Comparison of ENCODE assay signal across 1 cellular context in the genomic region with DNA sequence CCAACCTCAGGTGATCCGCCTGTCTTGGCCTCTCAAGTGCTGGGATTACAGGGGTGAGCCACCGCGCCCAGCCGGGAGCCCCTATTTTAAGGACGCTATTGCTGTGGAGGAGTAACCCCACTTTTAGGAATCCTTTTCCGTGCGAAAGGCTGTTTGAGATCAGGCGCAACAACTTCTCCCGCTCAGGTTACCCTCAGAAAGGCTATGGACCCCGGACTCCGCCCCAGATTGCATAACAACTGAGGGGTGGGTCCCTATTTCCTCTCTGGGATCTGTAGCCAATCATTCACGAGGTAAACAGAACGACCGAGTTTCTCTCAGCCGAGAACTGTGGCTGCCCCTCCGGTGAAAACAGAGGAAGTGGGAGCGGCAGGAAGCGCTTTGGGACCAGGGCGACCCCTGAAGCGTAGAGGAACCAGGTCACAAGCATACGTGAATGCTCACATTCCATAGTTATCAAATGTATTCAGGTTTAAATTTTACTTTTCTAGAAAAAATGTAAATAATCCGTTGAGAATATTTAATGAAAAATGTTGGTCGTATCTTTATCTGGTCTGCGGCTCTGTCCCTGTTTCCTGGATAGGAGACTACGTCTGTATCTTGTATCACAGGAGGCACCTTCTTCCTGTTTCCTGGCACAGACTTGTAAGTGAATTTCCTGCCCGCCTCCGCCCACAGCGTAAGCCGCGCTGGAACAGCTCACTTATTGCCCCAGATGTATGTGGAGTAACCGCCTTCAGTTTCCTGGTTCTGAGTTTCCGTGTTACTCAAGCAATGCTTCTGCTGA.
TF ChIP-seq lines count a peak whose summit lies in the region.

No MANE protein-coding gene starts in this region.

TF ChIP-seq in K562, 482 proteins besides CTCF, POLR2A, EP300 and RAD21 (continues in another document):
- no peak for TF ChIP-seq ZNF282 (CRISPR knock-in tag; IDR thresholded peaks at IDR 0.05)
- no peak for TF ChIP-seq MYBL2 (IDR thresholded peaks at IDR 0.05; ENCODE audit: low read depth)
- TF ChIP-seq MYBL2 (CRISPR knock-in tag; IDR thresholded peaks at IDR 0.05; ENCODE audit: borderline replicate concordance): no peak
- TF ChIP-seq ZFP30 (CRISPR knock-in tag; IDR thresholded peaks at IDR 0.05; ENCODE audit: borderline replicate concordance): no peak
- TF ChIP-seq, protein P1, sequence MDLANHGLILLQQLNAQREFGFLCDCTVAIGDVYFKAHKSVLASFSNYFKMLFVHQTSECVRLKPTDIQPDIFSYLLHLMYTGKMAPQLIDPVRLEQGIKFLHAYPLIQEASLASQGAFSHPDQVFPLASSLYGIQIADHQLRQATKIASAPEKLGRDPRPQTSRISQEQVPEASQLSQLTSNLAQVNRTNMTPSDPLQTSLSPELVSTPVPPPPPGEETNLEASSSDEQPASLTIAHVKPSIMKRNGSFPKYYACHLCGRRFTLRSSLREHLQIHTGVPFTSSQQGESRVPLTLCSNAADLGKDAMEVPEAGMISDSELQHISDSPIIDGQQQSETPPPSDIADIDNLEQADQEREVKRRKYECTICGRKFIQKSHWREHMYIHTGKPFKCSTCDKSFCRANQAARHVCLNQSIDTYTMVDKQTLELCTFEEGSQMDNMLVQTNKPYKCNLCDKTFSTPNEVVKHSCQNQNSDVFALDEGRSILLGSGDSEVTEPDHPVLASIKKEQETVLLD (IDR thresholded peaks at IDR 0.05): no peak
- TF ChIP-seq SRSF3 (IDR thresholded peaks at IDR 0.05; ENCODE audit: insufficient read depth, low read length): no peak
- no peak for TF ChIP-seq ZNF3 (CRISPR knock-in tag; IDR thresholded peaks at IDR 0.05)
- TF ChIP-seq ZNF354B (CRISPR knock-in tag; IDR thresholded peaks at IDR 0.05): no peak
- TF ChIP-seq HLTF (IDR thresholded peaks at IDR 0.05): no peak
- TF ChIP-seq, protein P2, sequence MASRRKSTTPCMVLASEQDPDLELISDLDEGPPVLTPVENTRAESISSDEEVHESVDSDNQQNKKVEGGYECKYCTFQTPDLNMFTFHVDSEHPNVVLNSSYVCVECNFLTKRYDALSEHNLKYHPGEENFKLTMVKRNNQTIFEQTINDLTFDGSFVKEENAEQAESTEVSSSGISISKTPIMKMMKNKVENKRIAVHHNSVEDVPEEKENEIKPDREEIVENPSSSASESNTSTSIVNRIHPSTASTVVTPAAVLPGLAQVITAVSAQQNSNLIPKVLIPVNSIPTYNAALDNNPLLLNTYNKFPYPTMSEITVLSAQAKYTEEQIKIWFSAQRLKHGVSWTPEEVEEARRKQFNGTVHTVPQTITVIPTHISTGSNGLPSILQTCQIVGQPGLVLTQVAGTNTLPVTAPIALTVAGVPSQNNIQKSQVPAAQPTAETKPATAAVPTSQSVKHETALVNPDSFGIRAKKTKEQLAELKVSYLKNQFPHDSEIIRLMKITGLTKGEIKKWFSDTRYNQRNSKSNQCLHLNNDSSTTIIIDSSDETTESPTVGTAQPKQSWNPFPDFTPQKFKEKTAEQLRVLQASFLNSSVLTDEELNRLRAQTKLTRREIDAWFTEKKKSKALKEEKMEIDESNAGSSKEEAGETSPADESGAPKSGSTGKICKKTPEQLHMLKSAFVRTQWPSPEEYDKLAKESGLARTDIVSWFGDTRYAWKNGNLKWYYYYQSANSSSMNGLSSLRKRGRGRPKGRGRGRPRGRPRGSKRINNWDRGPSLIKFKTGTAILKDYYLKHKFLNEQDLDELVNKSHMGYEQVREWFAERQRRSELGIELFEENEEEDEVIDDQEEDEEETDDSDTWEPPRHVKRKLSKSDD (conservative IDR thresholded peaks at IDR 0.05; ENCODE audit: low read length): no peak; the same call in 1 of the 2 replicates
- no peak for TF ChIP-seq MTF1 (CRISPR knock-in tag; IDR thresholded peaks at IDR 0.05; ENCODE audit: borderline replicate concordance)
- TF ChIP-seq FOXP1 (CRISPR knock-in tag; IDR thresholded peaks at IDR 0.05): peak; percentile 86
- TF ChIP-seq ZNF780A (CRISPR knock-in tag; IDR thresholded peaks at IDR 0.05): no peak
- TF ChIP-seq, protein P3, sequence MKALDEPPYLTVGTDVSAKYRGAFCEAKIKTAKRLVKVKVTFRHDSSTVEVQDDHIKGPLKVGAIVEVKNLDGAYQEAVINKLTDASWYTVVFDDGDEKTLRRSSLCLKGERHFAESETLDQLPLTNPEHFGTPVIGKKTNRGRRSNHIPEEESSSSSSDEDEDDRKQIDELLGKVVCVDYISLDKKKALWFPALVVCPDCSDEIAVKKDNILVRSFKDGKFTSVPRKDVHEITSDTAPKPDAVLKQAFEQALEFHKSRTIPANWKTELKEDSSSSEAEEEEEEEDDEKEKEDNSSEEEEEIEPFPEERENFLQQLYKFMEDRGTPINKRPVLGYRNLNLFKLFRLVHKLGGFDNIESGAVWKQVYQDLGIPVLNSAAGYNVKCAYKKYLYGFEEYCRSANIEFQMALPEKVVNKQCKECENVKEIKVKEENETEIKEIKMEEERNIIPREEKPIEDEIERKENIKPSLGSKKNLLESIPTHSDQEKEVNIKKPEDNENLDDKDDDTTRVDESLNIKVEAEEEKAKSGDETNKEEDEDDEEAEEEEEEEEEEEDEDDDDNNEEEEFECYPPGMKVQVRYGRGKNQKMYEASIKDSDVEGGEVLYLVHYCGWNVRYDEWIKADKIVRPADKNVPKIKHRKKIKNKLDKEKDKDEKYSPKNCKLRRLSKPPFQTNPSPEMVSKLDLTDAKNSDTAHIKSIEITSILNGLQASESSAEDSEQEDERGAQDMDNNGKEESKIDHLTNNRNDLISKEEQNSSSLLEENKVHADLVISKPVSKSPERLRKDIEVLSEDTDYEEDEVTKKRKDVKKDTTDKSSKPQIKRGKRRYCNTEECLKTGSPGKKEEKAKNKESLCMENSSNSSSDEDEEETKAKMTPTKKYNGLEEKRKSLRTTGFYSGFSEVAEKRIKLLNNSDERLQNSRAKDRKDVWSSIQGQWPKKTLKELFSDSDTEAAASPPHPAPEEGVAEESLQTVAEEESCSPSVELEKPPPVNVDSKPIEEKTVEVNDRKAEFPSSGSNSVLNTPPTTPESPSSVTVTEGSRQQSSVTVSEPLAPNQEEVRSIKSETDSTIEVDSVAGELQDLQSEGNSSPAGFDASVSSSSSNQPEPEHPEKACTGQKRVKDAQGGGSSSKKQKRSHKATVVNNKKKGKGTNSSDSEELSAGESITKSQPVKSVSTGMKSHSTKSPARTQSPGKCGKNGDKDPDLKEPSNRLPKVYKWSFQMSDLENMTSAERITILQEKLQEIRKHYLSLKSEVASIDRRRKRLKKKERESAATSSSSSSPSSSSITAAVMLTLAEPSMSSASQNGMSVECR (CRISPR knock-in tag; IDR thresholded peaks at IDR 0.05): peak; percentile 83
- TF ChIP-seq KLF10 (CRISPR knock-in tag; IDR thresholded peaks at IDR 0.05): no peak
- no peak for TF ChIP-seq FOXA1 (IDR thresholded peaks at IDR 0.05; ENCODE audit: borderline replicate concordance)
- no peak for TF ChIP-seq ZNF830 (CRISPR knock-in tag; IDR thresholded peaks at IDR 0.05)
- TF ChIP-seq ZNF253 (CRISPR knock-in tag; conservative IDR thresholded peaks at IDR 0.05): no peak
- TF ChIP-seq RBM25 (IDR thresholded peaks at IDR 0.05; ENCODE audit: low read depth, low read length, severe bottlenecking): peak; percentile 19
- TF ChIP-seq NR2C2 (CRISPR knock-in tag; IDR thresholded peaks at IDR 0.05): no peak
- peak; percentile 80 for TF ChIP-seq NR2C2 (tag; IDR thresholded peaks at IDR 0.05)
- TF ChIP-seq ZNF146 (CRISPR knock-in tag; IDR thresholded peaks at IDR 0.05; ENCODE audit: unreplicated experiment): no peak
- TF ChIP-seq CSDE1 (IDR thresholded peaks at IDR 0.05): 0 out of 4 replicates have a peak, but pooled peaks of 1 of the 2 experiments have one; percentile 63
- no peak for TF ChIP-seq STAG1 (CRISPR knock-in tag; IDR thresholded peaks at IDR 0.05; ENCODE audit: borderline replicate concordance)
- TF ChIP-seq ETV1 (tag; conservative IDR thresholded peaks at IDR 0.05; ENCODE audit: low read depth): peak; percentile 96
- TF ChIP-seq GATAD2B (IDR thresholded peaks at IDR 0.05; ENCODE audit: borderline replicate concordance): peak; percentile 80; the same call in 1 of the 2 replicates
- no peak for TF ChIP-seq MCM7 (IDR thresholded peaks at IDR 0.05)
- no peak for TF ChIP-seq FUS (optimal IDR thresholded peaks at IDR 0.05; ENCODE audit: low read depth, low read length)
- TF ChIP-seq NFATC3 (IDR thresholded peaks at IDR 0.05): no peak
- TF ChIP-seq NR1H2 (CRISPR knock-in tag; IDR thresholded peaks at IDR 0.05): no peak; the same call in 1 of the 2 replicates
- 0 out of 2 replicates have a peak, but pooled peaks have one; percentile 54 for TF ChIP-seq MYNN (IDR thresholded peaks at IDR 0.05)
- no peak for TF ChIP-seq MYNN (CRISPR knock-in tag; IDR thresholded peaks at IDR 0.05)
- TF ChIP-seq, protein P4, sequence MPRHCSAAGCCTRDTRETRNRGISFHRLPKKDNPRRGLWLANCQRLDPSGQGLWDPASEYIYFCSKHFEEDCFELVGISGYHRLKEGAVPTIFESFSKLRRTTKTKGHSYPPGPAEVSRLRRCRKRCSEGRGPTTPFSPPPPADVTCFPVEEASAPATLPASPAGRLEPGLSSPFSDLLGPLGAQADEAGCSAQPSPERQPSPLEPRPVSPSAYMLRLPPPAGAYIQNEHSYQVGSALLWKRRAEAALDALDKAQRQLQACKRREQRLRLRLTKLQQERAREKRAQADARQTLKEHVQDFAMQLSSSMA (CRISPR knock-in tag; IDR thresholded peaks at IDR 0.05): no peak
- TF ChIP-seq, protein P5, sequence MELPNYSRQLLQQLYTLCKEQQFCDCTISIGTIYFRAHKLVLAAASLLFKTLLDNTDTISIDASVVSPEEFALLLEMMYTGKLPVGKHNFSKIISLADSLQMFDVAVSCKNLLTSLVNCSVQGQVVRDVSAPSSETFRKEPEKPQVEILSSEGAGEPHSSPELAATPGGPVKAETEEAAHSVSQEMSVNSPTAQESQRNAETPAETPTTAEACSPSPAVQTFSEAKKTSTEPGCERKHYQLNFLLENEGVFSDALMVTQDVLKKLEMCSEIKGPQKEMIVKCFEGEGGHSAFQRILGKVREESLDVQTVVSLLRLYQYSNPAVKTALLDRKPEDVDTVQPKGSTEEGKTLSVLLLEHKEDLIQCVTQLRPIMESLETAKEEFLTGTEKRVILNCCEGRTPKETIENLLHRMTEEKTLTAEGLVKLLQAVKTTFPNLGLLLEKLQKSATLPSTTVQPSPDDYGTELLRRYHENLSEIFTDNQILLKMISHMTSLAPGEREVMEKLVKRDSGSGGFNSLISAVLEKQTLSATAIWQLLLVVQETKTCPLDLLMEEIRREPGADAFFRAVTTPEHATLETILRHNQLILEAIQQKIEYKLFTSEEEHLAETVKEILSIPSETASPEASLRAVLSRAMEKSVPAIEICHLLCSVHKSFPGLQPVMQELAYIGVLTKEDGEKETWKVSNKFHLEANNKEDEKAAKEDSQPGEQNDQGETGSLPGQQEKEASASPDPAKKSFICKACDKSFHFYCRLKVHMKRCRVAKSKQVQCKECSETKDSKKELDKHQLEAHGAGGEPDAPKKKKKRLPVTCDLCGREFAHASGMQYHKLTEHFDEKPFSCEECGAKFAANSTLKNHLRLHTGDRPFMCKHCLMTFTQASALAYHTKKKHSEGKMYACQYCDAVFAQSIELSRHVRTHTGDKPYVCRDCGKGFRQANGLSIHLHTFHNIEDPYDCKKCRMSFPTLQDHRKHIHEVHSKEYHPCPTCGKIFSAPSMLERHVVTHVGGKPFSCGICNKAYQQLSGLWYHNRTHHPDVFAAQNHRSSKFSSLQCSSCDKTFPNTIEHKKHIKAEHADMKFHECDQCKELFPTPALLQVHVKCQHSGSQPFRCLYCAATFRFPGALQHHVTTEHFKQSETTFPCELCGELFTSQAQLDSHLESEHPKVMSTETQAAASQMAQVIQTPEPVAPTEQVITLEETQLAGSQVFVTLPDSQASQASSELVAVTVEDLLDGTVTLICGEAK (IDR thresholded peaks at IDR 0.05): peak; percentile 78
- TF ChIP-seq, protein P5 (CRISPR knock-in tag; IDR thresholded peaks at IDR 0.05): no peak
- TF ChIP-seq, protein P6, sequence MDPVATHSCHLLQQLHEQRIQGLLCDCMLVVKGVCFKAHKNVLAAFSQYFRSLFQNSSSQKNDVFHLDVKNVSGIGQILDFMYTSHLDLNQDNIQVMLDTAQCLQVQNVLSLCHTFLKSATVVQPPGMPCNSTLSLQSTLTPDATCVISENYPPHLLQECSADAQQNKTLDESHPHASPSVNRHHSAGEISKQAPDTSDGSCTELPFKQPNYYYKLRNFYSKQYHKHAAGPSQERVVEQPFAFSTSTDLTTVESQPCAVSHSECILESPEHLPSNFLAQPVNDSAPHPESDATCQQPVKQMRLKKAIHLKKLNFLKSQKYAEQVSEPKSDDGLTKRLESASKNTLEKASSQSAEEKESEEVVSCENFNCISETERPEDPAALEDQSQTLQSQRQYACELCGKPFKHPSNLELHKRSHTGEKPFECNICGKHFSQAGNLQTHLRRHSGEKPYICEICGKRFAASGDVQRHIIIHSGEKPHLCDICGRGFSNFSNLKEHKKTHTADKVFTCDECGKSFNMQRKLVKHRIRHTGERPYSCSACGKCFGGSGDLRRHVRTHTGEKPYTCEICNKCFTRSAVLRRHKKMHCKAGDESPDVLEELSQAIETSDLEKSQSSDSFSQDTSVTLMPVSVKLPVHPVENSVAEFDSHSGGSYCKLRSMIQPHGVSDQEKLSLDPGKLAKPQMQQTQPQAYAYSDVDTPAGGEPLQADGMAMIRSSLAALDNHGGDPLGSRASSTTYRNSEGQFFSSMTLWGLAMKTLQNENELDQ (CRISPR knock-in tag; IDR thresholded peaks at IDR 0.05; ENCODE audit: borderline replicate concordance): no peak
- TF ChIP-seq CEBPG (CRISPR knock-in tag; IDR thresholded peaks at IDR 0.05): peak; percentile 97
- TF ChIP-seq CEBPG (tag; conservative IDR thresholded peaks at IDR 0.05 in 1 of 2, IDR thresholded peaks at IDR 0.05 in 1 of 2): peak; percentile 98 to 99
